1 cellular context compared by ENCODE assay signal in the genomic region with DNA sequence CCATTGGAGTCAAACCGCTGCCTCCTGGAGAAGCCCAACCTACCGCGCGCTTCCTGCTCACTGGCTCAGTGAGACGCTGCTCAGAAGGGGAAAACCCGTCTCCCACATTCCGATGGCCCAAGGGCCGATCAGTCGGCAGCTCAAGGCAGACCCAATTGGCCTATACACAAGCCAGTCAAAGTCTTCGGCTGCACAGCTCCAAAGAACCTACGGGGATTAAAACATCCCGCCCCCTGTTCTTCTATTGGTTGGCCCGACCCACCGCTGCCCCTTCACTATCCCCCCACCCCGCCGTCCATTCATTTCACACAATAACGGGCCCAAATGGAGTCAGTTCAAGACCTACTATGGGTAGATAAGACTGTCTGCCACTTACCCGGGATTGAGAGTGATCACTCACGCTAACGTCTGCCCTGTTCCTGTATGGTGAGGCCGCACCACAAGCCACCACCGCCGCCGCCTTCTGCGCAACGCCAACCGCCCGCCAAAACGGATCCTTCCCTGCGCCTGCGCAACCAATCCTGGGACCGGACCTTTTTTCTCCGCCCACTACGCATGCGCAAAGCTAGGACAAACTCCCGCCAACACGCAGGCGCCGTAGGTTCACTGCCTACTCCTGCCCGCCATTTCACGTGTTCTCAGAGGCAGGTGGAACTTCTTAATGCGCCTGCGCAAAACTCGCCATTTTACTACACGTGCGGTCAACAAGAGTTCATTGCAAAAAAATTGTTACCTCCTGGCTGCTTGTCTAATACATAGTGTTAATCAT.
TF ChIP-seq lines count a peak whose summit lies in the region.

A gene (minus strand): TSS at position 491 of the 769 bp plus-strand sequence. CDS start 22,472 bp downstream, outside the sequence.

TF ChIP-seq in HepG2, 621 proteins besides CTCF, POLR2A, EP300 and RAD21 (continued from another document and continues in another):
- TF ChIP-seq, protein P1, sequence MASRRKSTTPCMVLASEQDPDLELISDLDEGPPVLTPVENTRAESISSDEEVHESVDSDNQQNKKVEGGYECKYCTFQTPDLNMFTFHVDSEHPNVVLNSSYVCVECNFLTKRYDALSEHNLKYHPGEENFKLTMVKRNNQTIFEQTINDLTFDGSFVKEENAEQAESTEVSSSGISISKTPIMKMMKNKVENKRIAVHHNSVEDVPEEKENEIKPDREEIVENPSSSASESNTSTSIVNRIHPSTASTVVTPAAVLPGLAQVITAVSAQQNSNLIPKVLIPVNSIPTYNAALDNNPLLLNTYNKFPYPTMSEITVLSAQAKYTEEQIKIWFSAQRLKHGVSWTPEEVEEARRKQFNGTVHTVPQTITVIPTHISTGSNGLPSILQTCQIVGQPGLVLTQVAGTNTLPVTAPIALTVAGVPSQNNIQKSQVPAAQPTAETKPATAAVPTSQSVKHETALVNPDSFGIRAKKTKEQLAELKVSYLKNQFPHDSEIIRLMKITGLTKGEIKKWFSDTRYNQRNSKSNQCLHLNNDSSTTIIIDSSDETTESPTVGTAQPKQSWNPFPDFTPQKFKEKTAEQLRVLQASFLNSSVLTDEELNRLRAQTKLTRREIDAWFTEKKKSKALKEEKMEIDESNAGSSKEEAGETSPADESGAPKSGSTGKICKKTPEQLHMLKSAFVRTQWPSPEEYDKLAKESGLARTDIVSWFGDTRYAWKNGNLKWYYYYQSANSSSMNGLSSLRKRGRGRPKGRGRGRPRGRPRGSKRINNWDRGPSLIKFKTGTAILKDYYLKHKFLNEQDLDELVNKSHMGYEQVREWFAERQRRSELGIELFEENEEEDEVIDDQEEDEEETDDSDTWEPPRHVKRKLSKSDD (CRISPR knock-in tag; IDR thresholded peaks at IDR 0.05; ENCODE audit: low read depth) = 0 out of 2 replicates have a peak, but pooled peaks have one; percentile 56
- TF ChIP-seq AKAP8 (CRISPR knock-in tag; IDR thresholded peaks at IDR 0.05) (no peak), SP4 (CRISPR knock-in tag; IDR thresholded peaks at IDR 0.05) (peak; percentile 78), PCBP1 (IDR thresholded peaks at IDR 0.05; ENCODE audit: borderline replicate concordance, low read depth, low read length) (0 out of 2 replicates have a peak, but pooled peaks have one; percentile 38), ZNF737 (CRISPR knock-in tag; IDR thresholded peaks at IDR 0.05; ENCODE audit: borderline replicate concordance) (no peak), ZFP90 (CRISPR knock-in tag; IDR thresholded peaks at IDR 0.05; ENCODE audit: borderline replicate concordance) (peak; percentile 53; the same call in 1 of the 2 replicates), ZNF547 (CRISPR knock-in tag; IDR thresholded peaks at IDR 0.05) (peak; percentile 48), NFYB (CRISPR knock-in tag; IDR thresholded peaks at IDR 0.05) (peak; percentile 94), KLF6 (CRISPR knock-in tag; IDR thresholded peaks at IDR 0.05) (peak; percentile 57; the same call in 1 of the 2 replicates), SMAD9 (CRISPR knock-in tag; IDR thresholded peaks at IDR 0.05) (0 out of 2 replicates have a peak, but pooled peaks have one; percentile 46), TARDBP (CRISPR knock-in tag; IDR thresholded peaks at IDR 0.05) (peak; percentile 51), ZNF746 (CRISPR knock-in tag; IDR thresholded peaks at IDR 0.05) (peak; percentile 58; the same call in 1 of the 2 replicates), PHF20 (CRISPR knock-in tag; IDR thresholded peaks at IDR 0.05) (peak; percentile 56), SOX13 (IDR thresholded peaks at IDR 0.05) (no peak), SOX13 (CRISPR knock-in tag; conservative IDR thresholded peaks at IDR 0.05 in 1 of 2, IDR thresholded peaks at IDR 0.05 in 1 of 2) (peak in 1 of 2 experiments; percentile 32; a peak in 1 of 4 replicates), KLF12 (CRISPR knock-in tag; IDR thresholded peaks at IDR 0.05; ENCODE audit: borderline replicate concordance) (peak; percentile 79; the same call in 1 of the 2 replicates), KDM4B (CRISPR knock-in tag; IDR thresholded peaks at IDR 0.05) (no peak), ZNF451 (CRISPR knock-in tag; IDR thresholded peaks at IDR 0.05) (0 out of 2 replicates have a peak, but pooled peaks have one; percentile 32)
- TF ChIP-seq, protein P2, sequence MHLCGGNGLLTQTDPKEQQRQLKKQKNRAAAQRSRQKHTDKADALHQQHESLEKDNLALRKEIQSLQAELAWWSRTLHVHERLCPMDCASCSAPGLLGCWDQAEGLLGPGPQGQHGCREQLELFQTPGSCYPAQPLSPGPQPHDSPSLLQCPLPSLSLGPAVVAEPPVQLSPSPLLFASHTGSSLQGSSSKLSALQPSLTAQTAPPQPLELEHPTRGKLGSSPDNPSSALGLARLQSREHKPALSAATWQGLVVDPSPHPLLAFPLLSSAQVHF (CRISPR knock-in tag; IDR thresholded peaks at IDR 0.05) = peak; percentile 60; the same call in 1 of the 2 replicates
- TF ChIP-seq, protein P3, sequence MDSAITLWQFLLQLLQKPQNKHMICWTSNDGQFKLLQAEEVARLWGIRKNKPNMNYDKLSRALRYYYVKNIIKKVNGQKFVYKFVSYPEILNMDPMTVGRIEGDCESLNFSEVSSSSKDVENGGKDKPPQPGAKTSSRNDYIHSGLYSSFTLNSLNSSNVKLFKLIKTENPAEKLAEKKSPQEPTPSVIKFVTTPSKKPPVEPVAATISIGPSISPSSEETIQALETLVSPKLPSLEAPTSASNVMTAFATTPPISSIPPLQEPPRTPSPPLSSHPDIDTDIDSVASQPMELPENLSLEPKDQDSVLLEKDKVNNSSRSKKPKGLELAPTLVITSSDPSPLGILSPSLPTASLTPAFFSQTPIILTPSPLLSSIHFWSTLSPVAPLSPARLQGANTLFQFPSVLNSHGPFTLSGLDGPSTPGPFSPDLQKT (CRISPR knock-in tag; IDR thresholded peaks at IDR 0.05; ENCODE audit: borderline replicate concordance) = no peak
- TF ChIP-seq, protein P4, sequence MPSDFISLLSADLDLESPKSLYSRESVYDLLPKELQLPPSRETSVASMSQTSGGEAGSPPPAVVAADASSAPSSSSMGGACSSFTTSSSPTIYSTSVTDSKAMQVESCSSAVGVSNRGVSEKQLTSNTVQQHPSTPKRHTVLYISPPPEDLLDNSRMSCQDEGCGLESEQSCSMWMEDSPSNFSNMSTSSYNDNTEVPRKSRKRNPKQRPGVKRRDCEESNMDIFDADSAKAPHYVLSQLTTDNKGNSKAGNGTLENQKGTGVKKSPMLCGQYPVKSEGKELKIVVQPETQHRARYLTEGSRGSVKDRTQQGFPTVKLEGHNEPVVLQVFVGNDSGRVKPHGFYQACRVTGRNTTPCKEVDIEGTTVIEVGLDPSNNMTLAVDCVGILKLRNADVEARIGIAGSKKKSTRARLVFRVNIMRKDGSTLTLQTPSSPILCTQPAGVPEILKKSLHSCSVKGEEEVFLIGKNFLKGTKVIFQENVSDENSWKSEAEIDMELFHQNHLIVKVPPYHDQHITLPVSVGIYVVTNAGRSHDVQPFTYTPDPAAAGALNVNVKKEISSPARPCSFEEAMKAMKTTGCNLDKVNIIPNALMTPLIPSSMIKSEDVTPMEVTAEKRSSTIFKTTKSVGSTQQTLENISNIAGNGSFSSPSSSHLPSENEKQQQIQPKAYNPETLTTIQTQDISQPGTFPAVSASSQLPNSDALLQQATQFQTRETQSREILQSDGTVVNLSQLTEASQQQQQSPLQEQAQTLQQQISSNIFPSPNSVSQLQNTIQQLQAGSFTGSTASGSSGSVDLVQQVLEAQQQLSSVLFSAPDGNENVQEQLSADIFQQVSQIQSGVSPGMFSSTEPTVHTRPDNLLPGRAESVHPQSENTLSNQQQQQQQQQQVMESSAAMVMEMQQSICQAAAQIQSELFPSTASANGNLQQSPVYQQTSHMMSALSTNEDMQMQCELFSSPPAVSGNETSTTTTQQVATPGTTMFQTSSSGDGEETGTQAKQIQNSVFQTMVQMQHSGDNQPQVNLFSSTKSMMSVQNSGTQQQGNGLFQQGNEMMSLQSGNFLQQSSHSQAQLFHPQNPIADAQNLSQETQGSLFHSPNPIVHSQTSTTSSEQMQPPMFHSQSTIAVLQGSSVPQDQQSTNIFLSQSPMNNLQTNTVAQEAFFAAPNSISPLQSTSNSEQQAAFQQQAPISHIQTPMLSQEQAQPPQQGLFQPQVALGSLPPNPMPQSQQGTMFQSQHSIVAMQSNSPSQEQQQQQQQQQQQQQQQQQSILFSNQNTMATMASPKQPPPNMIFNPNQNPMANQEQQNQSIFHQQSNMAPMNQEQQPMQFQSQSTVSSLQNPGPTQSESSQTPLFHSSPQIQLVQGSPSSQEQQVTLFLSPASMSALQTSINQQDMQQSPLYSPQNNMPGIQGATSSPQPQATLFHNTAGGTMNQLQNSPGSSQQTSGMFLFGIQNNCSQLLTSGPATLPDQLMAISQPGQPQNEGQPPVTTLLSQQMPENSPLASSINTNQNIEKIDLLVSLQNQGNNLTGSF (CRISPR knock-in tag; IDR thresholded peaks at IDR 0.05) = 0 out of 2 replicates have a peak, but pooled peaks have one; percentile 45
- TF ChIP-seq, protein P5, sequence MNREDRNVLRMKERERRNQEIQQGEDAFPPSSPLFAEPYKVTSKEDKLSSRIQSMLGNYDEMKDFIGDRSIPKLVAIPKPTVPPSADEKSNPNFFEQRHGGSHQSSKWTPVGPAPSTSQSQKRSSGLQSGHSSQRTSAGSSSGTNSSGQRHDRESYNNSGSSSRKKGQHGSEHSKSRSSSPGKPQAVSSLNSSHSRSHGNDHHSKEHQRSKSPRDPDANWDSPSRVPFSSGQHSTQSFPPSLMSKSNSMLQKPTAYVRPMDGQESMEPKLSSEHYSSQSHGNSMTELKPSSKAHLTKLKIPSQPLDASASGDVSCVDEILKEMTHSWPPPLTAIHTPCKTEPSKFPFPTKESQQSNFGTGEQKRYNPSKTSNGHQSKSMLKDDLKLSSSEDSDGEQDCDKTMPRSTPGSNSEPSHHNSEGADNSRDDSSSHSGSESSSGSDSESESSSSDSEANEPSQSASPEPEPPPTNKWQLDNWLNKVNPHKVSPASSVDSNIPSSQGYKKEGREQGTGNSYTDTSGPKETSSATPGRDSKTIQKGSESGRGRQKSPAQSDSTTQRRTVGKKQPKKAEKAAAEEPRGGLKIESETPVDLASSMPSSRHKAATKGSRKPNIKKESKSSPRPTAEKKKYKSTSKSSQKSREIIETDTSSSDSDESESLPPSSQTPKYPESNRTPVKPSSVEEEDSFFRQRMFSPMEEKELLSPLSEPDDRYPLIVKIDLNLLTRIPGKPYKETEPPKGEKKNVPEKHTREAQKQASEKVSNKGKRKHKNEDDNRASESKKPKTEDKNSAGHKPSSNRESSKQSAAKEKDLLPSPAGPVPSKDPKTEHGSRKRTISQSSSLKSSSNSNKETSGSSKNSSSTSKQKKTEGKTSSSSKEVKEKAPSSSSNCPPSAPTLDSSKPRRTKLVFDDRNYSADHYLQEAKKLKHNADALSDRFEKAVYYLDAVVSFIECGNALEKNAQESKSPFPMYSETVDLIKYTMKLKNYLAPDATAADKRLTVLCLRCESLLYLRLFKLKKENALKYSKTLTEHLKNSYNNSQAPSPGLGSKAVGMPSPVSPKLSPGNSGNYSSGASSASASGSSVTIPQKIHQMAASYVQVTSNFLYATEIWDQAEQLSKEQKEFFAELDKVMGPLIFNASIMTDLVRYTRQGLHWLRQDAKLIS (CRISPR knock-in tag; IDR thresholded peaks at IDR 0.05) = 0 out of 2 replicates have a peak, but pooled peaks have one; percentile 46
- TF ChIP-seq, protein P6, sequence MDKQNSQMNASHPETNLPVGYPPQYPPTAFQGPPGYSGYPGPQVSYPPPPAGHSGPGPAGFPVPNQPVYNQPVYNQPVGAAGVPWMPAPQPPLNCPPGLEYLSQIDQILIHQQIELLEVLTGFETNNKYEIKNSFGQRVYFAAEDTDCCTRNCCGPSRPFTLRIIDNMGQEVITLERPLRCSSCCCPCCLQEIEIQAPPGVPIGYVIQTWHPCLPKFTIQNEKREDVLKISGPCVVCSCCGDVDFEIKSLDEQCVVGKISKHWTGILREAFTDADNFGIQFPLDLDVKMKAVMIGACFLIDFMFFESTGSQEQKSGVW (CRISPR knock-in tag; IDR thresholded peaks at IDR 0.05; ENCODE audit: borderline replicate concordance) = no peak
- TF ChIP-seq, protein P7, sequence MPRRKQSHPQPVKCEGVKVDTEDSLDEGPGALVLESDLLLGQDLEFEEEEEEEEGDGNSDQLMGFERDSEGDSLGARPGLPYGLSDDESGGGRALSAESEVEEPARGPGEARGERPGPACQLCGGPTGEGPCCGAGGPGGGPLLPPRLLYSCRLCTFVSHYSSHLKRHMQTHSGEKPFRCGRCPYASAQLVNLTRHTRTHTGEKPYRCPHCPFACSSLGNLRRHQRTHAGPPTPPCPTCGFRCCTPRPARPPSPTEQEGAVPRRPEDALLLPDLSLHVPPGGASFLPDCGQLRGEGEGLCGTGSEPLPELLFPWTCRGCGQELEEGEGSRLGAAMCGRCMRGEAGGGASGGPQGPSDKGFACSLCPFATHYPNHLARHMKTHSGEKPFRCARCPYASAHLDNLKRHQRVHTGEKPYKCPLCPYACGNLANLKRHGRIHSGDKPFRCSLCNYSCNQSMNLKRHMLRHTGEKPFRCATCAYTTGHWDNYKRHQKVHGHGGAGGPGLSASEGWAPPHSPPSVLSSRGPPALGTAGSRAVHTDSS (CRISPR knock-in tag; conservative IDR thresholded peaks at IDR 0.05) = no peak
- TF ChIP-seq, protein P8, sequence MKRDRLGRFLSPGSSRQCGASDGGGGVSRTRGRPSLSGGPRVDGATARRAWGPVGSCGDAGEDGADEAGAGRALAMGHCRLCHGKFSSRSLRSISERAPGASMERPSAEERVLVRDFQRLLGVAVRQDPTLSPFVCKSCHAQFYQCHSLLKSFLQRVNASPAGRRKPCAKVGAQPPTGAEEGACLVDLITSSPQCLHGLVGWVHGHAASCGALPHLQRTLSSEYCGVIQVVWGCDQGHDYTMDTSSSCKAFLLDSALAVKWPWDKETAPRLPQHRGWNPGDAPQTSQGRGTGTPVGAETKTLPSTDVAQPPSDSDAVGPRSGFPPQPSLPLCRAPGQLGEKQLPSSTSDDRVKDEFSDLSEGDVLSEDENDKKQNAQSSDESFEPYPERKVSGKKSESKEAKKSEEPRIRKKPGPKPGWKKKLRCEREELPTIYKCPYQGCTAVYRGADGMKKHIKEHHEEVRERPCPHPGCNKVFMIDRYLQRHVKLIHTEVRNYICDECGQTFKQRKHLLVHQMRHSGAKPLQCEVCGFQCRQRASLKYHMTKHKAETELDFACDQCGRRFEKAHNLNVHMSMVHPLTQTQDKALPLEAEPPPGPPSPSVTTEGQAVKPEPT (CRISPR knock-in tag; IDR thresholded peaks at IDR 0.05; ENCODE audit: low read depth) = peak; percentile 44; the same call in 1 of the 2 replicates
- TF ChIP-seq, protein P9, sequence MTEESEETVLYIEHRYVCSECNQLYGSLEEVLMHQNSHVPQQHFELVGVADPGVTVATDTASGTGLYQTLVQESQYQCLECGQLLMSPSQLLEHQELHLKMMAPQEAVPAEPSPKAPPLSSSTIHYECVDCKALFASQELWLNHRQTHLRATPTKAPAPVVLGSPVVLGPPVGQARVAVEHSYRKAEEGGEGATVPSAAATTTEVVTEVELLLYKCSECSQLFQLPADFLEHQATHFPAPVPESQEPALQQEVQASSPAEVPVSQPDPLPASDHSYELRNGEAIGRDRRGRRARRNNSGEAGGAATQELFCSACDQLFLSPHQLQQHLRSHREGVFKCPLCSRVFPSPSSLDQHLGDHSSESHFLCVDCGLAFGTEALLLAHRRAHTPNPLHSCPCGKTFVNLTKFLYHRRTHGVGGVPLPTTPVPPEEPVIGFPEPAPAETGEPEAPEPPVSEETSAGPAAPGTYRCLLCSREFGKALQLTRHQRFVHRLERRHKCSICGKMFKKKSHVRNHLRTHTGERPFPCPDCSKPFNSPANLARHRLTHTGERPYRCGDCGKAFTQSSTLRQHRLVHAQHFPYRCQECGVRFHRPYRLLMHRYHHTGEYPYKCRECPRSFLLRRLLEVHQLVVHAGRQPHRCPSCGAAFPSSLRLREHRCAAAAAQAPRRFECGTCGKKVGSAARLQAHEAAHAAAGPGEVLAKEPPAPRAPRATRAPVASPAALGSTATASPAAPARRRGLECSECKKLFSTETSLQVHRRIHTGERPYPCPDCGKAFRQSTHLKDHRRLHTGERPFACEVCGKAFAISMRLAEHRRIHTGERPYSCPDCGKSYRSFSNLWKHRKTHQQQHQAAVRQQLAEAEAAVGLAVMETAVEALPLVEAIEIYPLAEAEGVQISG (CRISPR knock-in tag; IDR thresholded peaks at IDR 0.05) = peak; percentile 63
